Comparison of ENCODE assay signal across 23 cellular contexts in the genomic region with DNA sequence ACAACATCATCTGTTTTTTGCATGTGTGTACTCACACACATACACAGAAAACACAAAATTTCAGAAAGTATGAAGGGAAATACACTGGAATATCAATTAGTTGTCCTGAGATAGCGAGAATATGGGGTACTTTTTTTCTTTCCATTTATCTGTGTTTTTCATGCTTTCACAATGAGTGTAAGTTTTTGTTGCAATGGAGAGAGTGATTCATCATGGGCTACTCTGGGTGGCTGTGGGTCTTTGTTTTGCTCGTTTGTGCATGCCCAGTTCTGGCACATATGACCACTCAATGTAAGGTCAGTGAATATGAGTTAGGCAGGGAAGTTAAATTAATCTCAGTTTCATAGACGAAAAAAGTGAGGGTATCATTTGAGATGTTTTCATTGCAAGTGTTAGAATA. TPM values are rescaled to one million over a fixed set of nuclear protein-coding genes. Genes with fewer than 3 reads are reported as not detected.
A peak's percentile ranks its signal among the peaks of the same experiment; 100 is the strongest.
DNase-seq lines count a peak whose midpoint lies in the region; ATAC-seq, FAIRE-seq and TF ChIP-seq lines count a peak whose summit lies in the region.
"Had no signal": no experiment of that assay in that cellular context is flagged by ENCODE, and none has a peak within 500 bp of the region (broad histone marks: within the 10 kb centered on the region; RNA-seq: fewer than 3 reads in every experiment).

No MANE protein-coding gene starts in this region.

- no peak for TF ChIP-seq POLR2A in GM12892 (IDR thresholded peaks at IDR 0.05; ENCODE audit: low read depth, low read length)

- H3K27ac ChIP-seq in RWPE1: no peak overlapping the region
- H3K27ac ChIP-seq in dorsolateral prefrontal cortex: no peak overlapping the region
- H3K27ac ChIP-seq: esophagus muscularis mucosa, heart right ventricle had no signal

- POLR2A ChIA-PET in RWPE1 (lab: Yijun Ruan, JAX; ENCODE audit: low non-redundant PET): no interaction called here

- peak; percentile 47 for ATAC-seq in GM19395 (IDR thresholded peaks at IDR 0.05; ENCODE audit: unreplicated experiment)
- ATAC-seq: heart right ventricle, sciatic nerve had no signal

- peaks cover 27% of the 10 kb centered on the region for H3K9me3 Mint-ChIP-seq in progenitor cell of endocrine pancreas (ENCODE audit: low read depth)
- H3K9me3 Mint-ChIP-seq: activated naive CD4-positive, alpha-beta T cell treated with anti-CD3 and anti-CD28 coated beads, Interleukin-2, amount 50 U/mL, for 72 hours; activated T-cell treated with anti-CD3 and anti-CD28 coated beads, Interleukin-2, amount 50 U/mL, for 72 hours; stimulated activated naive CD8-positive, alpha-beta T cell treated with anti-CD3 and anti-CD28 coated beads, Interleukin-15, Interleukin-2, amounts not matched to agents 100 ng/mL and 50 ng/mL, for 24 hours had no signal

- H3K4me1 Mint-ChIP-seq in progenitor cell of endocrine pancreas (ENCODE audit: low read depth): no peaks in the 10 kb centered on the region
- H3K4me1 Mint-ChIP-seq: naive B cell had no signal

- TF ChIP-seq CTCF in RWPE1 (conservative IDR thresholded peaks at IDR 0.05; ENCODE audit: low read depth): no peak
- TF ChIP-seq CTCF in epithelial cell of esophagus (IDR thresholded peaks at IDR 0.05; ENCODE audit: insufficient read depth, low read depth, low read length, missing control alignments): no peak
- no peak for TF ChIP-seq CTCF in progenitor cell of endocrine pancreas (IDR thresholded peaks at IDR 0.05; ENCODE audit: unreplicated experiment)
- no peak for TF ChIP-seq CTCF in dorsolateral prefrontal cortex (IDR thresholded peaks at IDR 0.05 in 54 of 56, conservative IDR thresholded peaks at IDR 0.05 in 2 of 56; ENCODE audit: low read depth in 1 of 56, partially characterized antibody in 56 of 56)

- no peak overlapping the region for H3K27ac Mint-ChIP-seq in progenitor cell of endocrine pancreas
- H3K27ac Mint-ChIP-seq: activated naive CD4-positive, alpha-beta T cell treated with anti-CD3 and anti-CD28 coated beads, Interleukin-2, amount 50 U/mL, for 72 hours; activated T-cell treated with anti-CD3 and anti-CD28 coated beads, Interleukin-2, amount 50 U/mL, for 72 hours; stimulated activated naive CD8-positive, alpha-beta T cell treated with anti-CD3 and anti-CD28 coated beads, Interleukin-15, Interleukin-2, amounts not matched to agents 100 ng/mL and 50 ng/mL, for 24 hours had no signal

- CTCF ChIA-PET in RWPE1 (lab: Yijun Ruan, JAX): no interaction called here

- DNase-seq in AG08396 (ENCODE audit: low spot score) (peak; percentile 14), RWPE1 (ENCODE audit: low spot score) (peak; percentile 4), epithelial cell of esophagus (ENCODE audit: low read depth) (peak; percentile 60), GM12892 (ENCODE audit: insufficient read length) (no peak), progenitor cell of endocrine pancreas (ENCODE audit: low spot score, unreplicated experiment) (no peak), dorsolateral prefrontal cortex (no peak), NCI-H69 (lab: John Stamatoyannopoulos, UW) (no peak)
- DNase-seq: activated CD4-positive, alpha-beta T cell treated with anti-CD3 and anti-CD28 coated beads, Interleukin-2, amount 50 U/mL, for 48 hours; activated T-cell treated with anti-CD3 and anti-CD28 coated beads, Interleukin-2, amount 50 U/mL, for 72 hours; C1 segment of cervical spinal cord; DMS 273 treated with DMSO at 0.1 percent for 48 hours; heart right ventricle; MV-4-11; naive B cell; NCI-H2029 treated with DMSO at 0.1 percent for 48 hours; NCI-H446 treated with DMSO at 0.1 percent for 48 hours had no signal

- no peak overlapping the region for H3K4me3 Mint-ChIP-seq in progenitor cell of endocrine pancreas (ENCODE audit: low read depth)
- H3K4me3 Mint-ChIP-seq: activated T-cell treated with anti-CD3 and anti-CD28 coated beads, Interleukin-2, amount 50 U/mL, for 72 hours; naive B cell; stimulated activated naive CD8-positive, alpha-beta T cell treated with anti-CD3 and anti-CD28 coated beads, Interleukin-15, Interleukin-2, amounts not matched to agents 100 ng/mL and 50 ng/mL, for 24 hours had no signal

- intact Hi-C loops in dorsolateral prefrontal cortex (cut with DNase I): no loop called here

- H3K4me3 ChIP-seq in epithelial cell of esophagus (ENCODE audit: low read length) (no peak overlapping the region), dorsolateral prefrontal cortex (no peak overlapping the region)
- H3K4me3 ChIP-seq: esophagus muscularis mucosa, heart right ventricle had no signal

- no peak for FAIRE-seq in GM12892 (lab: Jason Lieb, UNC)
- FAIRE-seq: islet of Langerhans had no signal

- peaks cover 0 to 50% (median 7%) of the 10 kb centered on the region in 45 donors for H3K27me3 ChIP-seq in dorsolateral prefrontal cortex
- H3K27me3 ChIP-seq: esophagus muscularis mucosa had no signal

- H3K36me3 Mint-ChIP-seq in progenitor cell of endocrine pancreas (ENCODE audit: insufficient read depth): peaks cover 3% of the 10 kb centered on the region
- H3K36me3 Mint-ChIP-seq: activated naive CD4-positive, alpha-beta T cell treated with anti-CD3 and anti-CD28 coated beads, Interleukin-2, amount 50 U/mL, for 72 hours; naive B cell had no signal

- no peaks in the 10 kb centered on the region for H3K27me3 Mint-ChIP-seq in progenitor cell of endocrine pancreas

RNA-seq across cellular contexts. Expression of gene XK, which starts 26.9 kb away (rescaled TPM):
- polyA plus RNA-seq in GM12892 (2012; ENCODE audit: missing spikeins): 0.08 TPM
- 1.1 and 1.2 TPM in 2 replicates for total RNA-seq in progenitor cell of endocrine pancreas
- total RNA-seq in dorsolateral prefrontal cortex: 10 to 100 TPM in 83 of 120 experiments, 1 to 10 TPM in 37; 3.5 to 17.9 (median 11.6) TPM
- total RNA-seq: activated T-cell treated with anti-CD3 and anti-CD28 coated beads, Interleukin-2, amount 50 U/mL, for 72 hours; lung microvascular endothelial cell had no signal

Comparison
In these comparisons a context has a peak if more than half of its experiments do, and no peak if none do; other contexts are left out.
1. DNase-seq: peak in AG08396 (single experiment), RWPE1 (single experiment) and epithelial cell of esophagus (single experiment); none in GM12892 (single experiment), progenitor cell of endocrine pancreas (single experiment), dorsolateral prefrontal cortex (0 of 10) and NCI-H69 (single experiment).